8 cellular contexts compared by ENCODE assay signal in the genomic region with DNA sequence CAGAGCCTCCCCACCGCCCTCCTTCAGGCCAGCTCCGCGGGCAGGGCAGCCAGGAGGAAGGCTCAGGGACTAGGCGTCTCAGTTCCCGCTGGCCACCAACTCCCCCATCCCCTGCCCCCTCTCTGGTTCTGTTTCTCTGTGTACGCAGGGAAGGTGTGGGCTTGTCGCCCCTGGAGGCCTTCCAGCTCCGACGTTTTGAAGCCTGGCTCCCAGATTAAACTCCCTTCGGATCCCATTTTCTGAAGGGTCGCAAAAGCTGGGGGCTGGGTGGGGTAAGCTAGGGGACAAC. TPM values are rescaled to one million over a fixed set of nuclear protein-coding genes. Genes with fewer than 3 reads are reported as not detected.
DNase-seq lines count a peak whose midpoint lies in the region; ATAC-seq and TF ChIP-seq lines count a peak whose summit lies in the region.

No MANE protein-coding gene starts in this region.

- H3K27ac ChIP-seq in Peyer's patch = peak overlapping the region; percentile 69 to 86 (median 78)

- no peak for TF ChIP-seq POLR2A in Peyer's patch (IDR thresholded peaks at IDR 0.05)

- H3K36me3 Mint-ChIP-seq in HFFc6 (ENCODE audit: low read depth) (peaks cover 5% of the 10 kb centered on the region; the same call in 1 of the 2 replicates), neural crest cell (ENCODE audit: low read depth) (peaks cover 3% of the 10 kb centered on the region)

- DNase-seq in HFFc6 = no peak
- no peak for DNase-seq in Peyer's patch
- peak; percentile 25 for DNase-seq in neural crest cell (ENCODE audit: low read depth, low spot score)
- no peak for DNase-seq in SHP77 (lab: John Stamatoyannopoulos, UW)
- DNase-seq in NCI-H446 (lab: John Stamatoyannopoulos, UW) = no peak
- DNase-seq in HuH-7.5 (ENCODE audit: low spot score) = no peak

- peak overlapping the region; percentile 95 for H3K4me3 Mint-ChIP-seq in HFFc6
- peak overlapping the region; percentile 85 for H3K4me3 Mint-ChIP-seq in neural crest cell

- H3K4me1 Mint-ChIP-seq in HFFc6 (ENCODE audit: low read depth) = peaks cover 36% of the 10 kb centered on the region
- peaks cover 27% of the 10 kb centered on the region for H3K4me1 Mint-ChIP-seq in neural crest cell

- H3K27me3 ChIP-seq in Peyer's patch = no peaks in the 10 kb centered on the region

- no peaks in the 10 kb centered on the region for H3K9me3 Mint-ChIP-seq in HFFc6
- no peaks in the 10 kb centered on the region for H3K9me3 Mint-ChIP-seq in neural crest cell

- H3K27ac Mint-ChIP-seq in HFFc6 = peak overlapping the region; percentile 86
- peak overlapping the region; percentile 43 for H3K27ac Mint-ChIP-seq in neural crest cell (ENCODE audit: unreplicated experiment)

- TF ChIP-seq CTCF in GM12875 (IDR thresholded peaks at IDR 0.05; ENCODE audit: borderline replicate concordance, insufficient read depth, low read depth, low read length) (no peak), HFFc6 (IDR thresholded peaks at IDR 0.05) (no peak), Peyer's patch (IDR thresholded peaks at IDR 0.05) (no peak), neural crest cell (conservative IDR thresholded peaks at IDR 0.05) (no peak)

- H3K9me3 ChIP-seq in Peyer's patch = no peaks in the 10 kb centered on the region

- H3K4me3 ChIP-seq in GM12875 (ENCODE audit: low read depth, low read length) (peak overlapping the region; percentile 70), Peyer's patch (peak overlapping the region; percentile 76 to 97 (median 85))

- H3K27me3 Mint-ChIP-seq in HFFc6 (ENCODE audit: insufficient read depth) (no peaks in the 10 kb centered on the region), neural crest cell (ENCODE audit: low read depth) (no peaks in the 10 kb centered on the region)

- peaks cover 0 to 30% (median 12%) of the 10 kb centered on the region in 4 donors for H3K4me1 ChIP-seq in Peyer's patch

- no peaks in the 10 kb centered on the region for H3K36me3 ChIP-seq in Peyer's patch

- ATAC-seq in esophagus mucosa = peak; percentile 24

RNA-seq across cellular contexts. Expression of gene ATOX1, which starts 0.3 kb away (rescaled TPM):
- total RNA-seq in HFFc6 (2021; fragmentation: NEBNext Ultra II Directional; extraction: Animal tissue kit (Norgen Biotek cat#: 25700)) = 100 to 1,000 TPM; 148 to 185 (median 155) TPM
- total RNA-seq in Peyer's patch (100 to 1,000 TPM in 3 of 4 donors, 10 to 100 TPM in 1; 99.9 to 161 (median 126) TPM), esophagus mucosa (84.7 TPM), neural crest cell (82.4 and 84.6 TPM in 2 replicates)

RNA-seq across cellular contexts. Expression of gene G3BP1, which starts 13.7 kb away (rescaled TPM):
- 100 to 1,000 TPM; 242 to 284 (median 245) TPM for total RNA-seq in HFFc6 (2021; fragmentation: NEBNext Ultra II Directional; extraction: Animal tissue kit (Norgen Biotek cat#: 25700))
- total RNA-seq in Peyer's patch (10 to 100 TPM; 63.7 to 67.7 (median 65.8) TPM), esophagus mucosa (146 TPM), neural crest cell (309 and 317 TPM in 2 replicates)
